ENCODE assay signal across 32 cellular contexts in genomic region chr13:30442854-30443379, GRCh38. TPM values are rescaled to one million over a fixed set of nuclear protein-coding genes. Genes with fewer than 3 reads are reported as not detected.
A peak's percentile ranks its signal among the peaks of the same experiment; 100 is the strongest.
DNase-seq lines count a peak whose midpoint lies in the region; ATAC-seq, FAIRE-seq and TF ChIP-seq lines count a peak whose summit lies in the region.
"Had no signal": no experiment of that assay in that cellular context is flagged by ENCODE, and none has a peak within 500 bp of the region (broad histone marks: within the 10 kb centered on the region; RNA-seq: fewer than 3 reads in every experiment).

No MANE protein-coding gene starts in this region.

- peak overlapping the region; percentile 40 for H3K4me3 ChIP-seq in SU-DHL-6 (ENCODE audit: insufficient read depth, low read length, poor library complexity, severe bottlenecking)
- H3K4me3 ChIP-seq in heart left ventricle: no peak overlapping the region
- H3K4me3 ChIP-seq: left ventricle myocardium inferior, SJSA1, suprapubic skin had no signal

- FAIRE-seq in GM19239 (lab: Jason Lieb, UNC): peak; percentile 78
- FAIRE-seq: HepG2, small intestine, urothelium cell line had no signal

- H3K9me2 ChIP-seq in SU-DHL-6 (replicated peaks; ENCODE audit: insufficient read depth, low read length): no peaks in the 10 kb centered on the region

- peak; percentile 38 for DNase-seq in ELF-1 (ENCODE audit: low read depth, low spot score)
- DNase-seq in GM19239 (ENCODE audit: insufficient read length, low spot score): no peak
- DNase-seq in osteocyte (ENCODE audit: extremely low spot score, unreplicated experiment): peak; percentile 7
- no peak for DNase-seq in NCI-H510A treated with DMSO at 0.1 percent for 48 hours (lab: John Stamatoyannopoulos, UW)
- DNase-seq in heart left ventricle: no peak
- DNase-seq: activated CD4-positive, alpha-beta T cell treated with anti-CD3 and anti-CD28 coated beads for 1 hour; activated T-cell treated with anti-CD3 and anti-CD28 coated beads, Interleukin-2, amount 50 U/mL, for 4 hours; effector CD8-positive, alpha-beta T cell; foreskin fibroblast; hippocampal formation; immature natural killer cell; left ventricle myocardium inferior; natural killer cell; NCI-H146; NCI-H526 treated with DMSO at 0.1 percent for 48 hours; retina; small intestine had no signal

- H3K4me1 ChIP-seq in heart left ventricle: peaks cover 0 to 19% (median 11%) of the 10 kb centered on the region in 12 donors

- H3K9ac ChIP-seq in SU-DHL-6 (ENCODE audit: low read length): peak overlapping the region; percentile 73

- peak overlapping the region; percentile 95 for H3K4me2 ChIP-seq in SU-DHL-6 (ENCODE audit: low read depth, low read length, poor library complexity, severe bottlenecking)

- peaks cover 11% of the 10 kb centered on the region for H3K4me1 Mint-ChIP-seq in osteocyte (ENCODE audit: unreplicated experiment)

- no peaks in the 10 kb centered on the region for H3K27me3 Mint-ChIP-seq in osteocyte (ENCODE audit: unreplicated experiment)

- H4K20me1 ChIP-seq in SU-DHL-6 (ENCODE audit: low read depth, low read length): no peaks in the 10 kb centered on the region

- no peaks in the 10 kb centered on the region for H3K9me3 Mint-ChIP-seq in osteocyte (ENCODE audit: unreplicated experiment)
- H3K9me3 Mint-ChIP-seq: activated T-cell treated with anti-CD3 and anti-CD28 coated beads, Interleukin-2, amount 50 U/mL, for 4 hours; natural killer cell; stimulated activated effector memory CD8-positive, alpha-beta T cell treated with anti-CD3 and anti-CD28 coated beads, Interleukin-12 subunit alpha, Interleukin-12 subunit beta, amount 100 ng/mL, for 72 hours had no signal

- H2AFZ ChIP-seq in SU-DHL-6 (ENCODE audit: low read depth, low read length, severe bottlenecking): peak overlapping the region; percentile 66

- TF ChIP-seq CTCF in SU-DHL-6 (IDR thresholded peaks at IDR 0.05; ENCODE audit: insufficient read depth, low read length, poor library complexity, severe bottlenecking) (no peak), osteocyte (IDR thresholded peaks at IDR 0.05) (no peak), heart left ventricle (IDR thresholded peaks at IDR 0.05) (no peak)

- TF ChIP-seq POLR2A in heart left ventricle (IDR thresholded peaks at IDR 0.05): no peak

- 73 to 83% (median 81%) methylated on average over 6 of the region's 6 CpGs for WGBS in heart left ventricle, 4 donors

- H3K27me3 ChIP-seq in SU-DHL-6 (ENCODE audit: low read length) (no peaks in the 10 kb centered on the region), heart left ventricle (no peaks in the 10 kb centered on the region)
- H3K27me3 ChIP-seq: SJSA1, suprapubic skin had no signal

- ATAC-seq in heart left ventricle (no peak), HG03039 (IDR thresholded peaks at IDR 0.05; ENCODE audit: unreplicated experiment) (no peak)
- ATAC-seq: activated T-cell treated with anti-CD3 and anti-CD28 coated beads, Interleukin-2, amount 50 U/mL, for 4 hours; HepG2; natural killer cell; stimulated activated effector memory CD8-positive, alpha-beta T cell treated with anti-CD3 and anti-CD28 coated beads, Interleukin-12 subunit alpha, Interleukin-12 subunit beta, amount 100 ng/mL, for 72 hours had no signal

- no peaks in the 10 kb centered on the region for H3K36me3 Mint-ChIP-seq in osteocyte (ENCODE audit: unreplicated experiment)
- H3K36me3 Mint-ChIP-seq: mesothelial cell of epicardium; natural killer cell; stimulated activated effector memory CD8-positive, alpha-beta T cell treated with anti-CD3 and anti-CD28 coated beads, Interleukin-12 subunit alpha, Interleukin-12 subunit beta, amount 100 ng/mL, for 72 hours had no signal

- H3K9me3 ChIP-seq in SU-DHL-6 (ENCODE audit: insufficient read depth, low read length): no peaks in the 10 kb centered on the region
- no peaks in the 10 kb centered on the region for H3K9me3 ChIP-seq in heart left ventricle
- H3K9me3 ChIP-seq: left ventricle myocardium inferior, SJSA1, suprapubic skin had no signal

- H3K4me3 Mint-ChIP-seq in osteocyte (ENCODE audit: unreplicated experiment): no peak overlapping the region
- H3K4me3 Mint-ChIP-seq: activated T-cell treated with anti-CD3 and anti-CD28 coated beads, Interleukin-2, amount 50 U/mL, for 4 hours; immature natural killer cell; mesothelial cell of epicardium; natural killer cell; stimulated activated effector memory CD8-positive, alpha-beta T cell treated with anti-CD3 and anti-CD28 coated beads, Interleukin-12 subunit alpha, Interleukin-12 subunit beta, amount 100 ng/mL, for 72 hours had no signal

- H3K27ac ChIP-seq in SU-DHL-6 (ENCODE audit: low read depth, low read length) (peak overlapping the region; percentile 99), heart left ventricle (no peak overlapping the region)
- H3K27ac ChIP-seq: HL-60, left ventricle myocardium inferior, SJSA1, suprapubic skin had no signal

- peaks cover 24% of the 10 kb centered on the region; the same call in 1 of the 2 replicates for H3K79me2 ChIP-seq in SU-DHL-6 (ENCODE audit: insufficient read depth, low read length)

- H3F3A ChIP-seq in SU-DHL-6 (ENCODE audit: insufficient read depth): peaks cover 76% of the 10 kb centered on the region

- H3K36me3 ChIP-seq in SU-DHL-6 (ENCODE audit: low read length) (peaks cover 3% of the 10 kb centered on the region; the same call in 1 of the 2 replicates), heart left ventricle (no peaks in the 10 kb centered on the region)
- H3K36me3 ChIP-seq: left ventricle myocardium inferior, SJSA1, suprapubic skin had no signal

- no peak overlapping the region for H3K27ac Mint-ChIP-seq in osteocyte (ENCODE audit: unreplicated experiment)
- H3K27ac Mint-ChIP-seq: immature natural killer cell; mesothelial cell of epicardium; stimulated activated effector memory CD8-positive, alpha-beta T cell treated with anti-CD3 and anti-CD28 coated beads, Interleukin-12 subunit alpha, Interleukin-12 subunit beta, amount 100 ng/mL, for 72 hours had no signal

- intact Hi-C loops in heart left ventricle (cut with DNase I): loop anchor here in 2 of 10 donors (5.0 to 10.0 kb wide), 3 partner anchors 36 to 188 kb away; no protein-coding TSS in a partner anchor

RNA-seq across cellular contexts. Expression of gene UBE2L5, which starts 20.6 kb away (rescaled TPM):
- total RNA-seq in osteocyte (not detected in 2 replicates), heart left ventricle (under 1 TPM in 1 of 9 donors, not detected in 8; 0.32 TPM)
- not detected for polyA plus RNA-seq in heart left ventricle
- total RNA-seq: activated CD8-positive, alpha-beta memory T cell treated with anti-CD3 and anti-CD28 coated beads for 36 hours; activated T-cell treated with anti-CD3 and anti-CD28 coated beads, Interleukin-2, amount 50 U/mL, for 4 hours; epithelial cell of proximal tubule; left ventricle myocardium inferior; M059J; mesothelial cell of epicardium; natural killer cell; osteoblast; RPMI7951; SJSA1; T-helper 1 cell treated with Interleukin-12 subunit alpha and Interleukin-12 subunit beta and Interleukin-4 antibody, amounts not matched to agents 30 ng/mL and 1 ng/mL, for 36 hours had no signal
- polyA plus RNA-seq: HepG2, immature natural killer cell, small intestine had no signal

RNA-seq across cellular contexts. Expression of gene HMGB1, which starts 22.8 kb away (rescaled TPM):
- 249 and 264 TPM in 2 replicates for total RNA-seq in osteocyte
- total RNA-seq in heart left ventricle: 100 to 1,000 TPM; 137 to 215 (median 164) TPM
- 100 to 1,000 TPM; 236 to 361 TPM for polyA plus RNA-seq in heart left ventricle

Comparison
In these comparisons a context has a peak if more than half of its experiments do, and no peak if none do; other contexts are left out.
1. DNase-seq: peak in ELF-1 (single experiment) and osteocyte (single experiment); none in GM19239 (single experiment), NCI-H510A treated with DMSO at 0.1 percent for 48 hours (single experiment) and heart left ventricle (0 of 5).